9 cellular contexts compared by ENCODE assay signal in genomic region chr4:15703439-15703838, GRCh38. TPM values are rescaled to one million over a fixed set of nuclear protein-coding genes. Genes with fewer than 3 reads are reported as not detected.
DNase-seq lines count a peak whose midpoint lies in the region; ATAC-seq and TF ChIP-seq lines count a peak whose summit lies in the region.
"Had no signal": no experiment of that assay in that cellular context is flagged by ENCODE, and none has a peak within 500 bp of the region (broad histone marks: within the 10 kb centered on the region; RNA-seq: fewer than 3 reads in every experiment).

No MANE protein-coding gene starts in this region.

- ATAC-seq in memory B cell (ENCODE audit: low read depth) (no peak), left lung (no peak)

- H3K27ac Mint-ChIP-seq in activated T-cell treated with anti-CD3 and anti-CD28 coated beads, Interleukin-2, amount 50 U/mL, for 24 hours = no peak overlapping the region
- no peak overlapping the region for H3K27ac Mint-ChIP-seq in memory B cell

- peaks cover 11% of the 10 kb centered on the region for H3K4me1 Mint-ChIP-seq in activated T-cell treated with anti-CD3 and anti-CD28 coated beads, Interleukin-2, amount 50 U/mL, for 24 hours (ENCODE audit: low read depth)
- H3K4me1 Mint-ChIP-seq in memory B cell = peaks cover 15% of the 10 kb centered on the region

- TF ChIP-seq EP300 in transverse colon (IDR thresholded peaks at IDR 0.05; ENCODE audit: low read depth) = no peak

- H3K4me1 ChIP-seq in transverse colon (peaks cover 0 to 12% (median 7%) of the 10 kb centered on the region in 4 donors), left lung (peaks cover 4 to 24% of the 10 kb centered on the region in 2 donors)

- in situ Hi-C loops in transverse colon (cut with MboI; ENCODE audit: low pct_ligation_motif_present in 1 of 4, low pct_unique_long_range_greater_than_20kb in 1 of 4, low sequenced_read_pairs in 3 of 4) = no loop called here

- no peaks in the 10 kb centered on the region for H3K36me3 ChIP-seq in transverse colon
- no peaks in the 10 kb centered on the region for H3K36me3 ChIP-seq in left lung

- peak overlapping the region; percentile 39 to 65 (median 58) for H3K27ac ChIP-seq in transverse colon
- peak overlapping the region in 1 of 2 donors; percentile 87 for H3K27ac ChIP-seq in left lung

- H3K36me3 Mint-ChIP-seq in activated T-cell treated with anti-CD3 and anti-CD28 coated beads, Interleukin-2, amount 50 U/mL, for 24 hours (ENCODE audit: low read depth) = no peaks in the 10 kb centered on the region
- no peaks in the 10 kb centered on the region for H3K36me3 Mint-ChIP-seq in memory B cell

- H3K9me3 ChIP-seq in transverse colon (no peaks in the 10 kb centered on the region), left lung (no peaks in the 10 kb centered on the region)

- TF ChIP-seq CTCF in cardiac fibroblast (IDR thresholded peaks at IDR 0.05; ENCODE audit: low read depth, low read length) (no peak), transverse colon (IDR thresholded peaks at IDR 0.05) (no peak), left lung (IDR thresholded peaks at IDR 0.05) (no peak)

- no peaks in the 10 kb centered on the region for H3K27me3 ChIP-seq in transverse colon
- H3K27me3 ChIP-seq in left lung = peaks cover 0 to 9% of the 10 kb centered on the region in 2 donors

- intact Hi-C loops in transverse colon (cut with DNase I; ENCODE audit: low total_unique reads) (no loop called here), left lung (cut with DNase I) (no loop called here)

- DNase-seq in activated T-cell treated with anti-CD3 and anti-CD28 coated beads, Interleukin-2, amount 50 U/mL, for 24 hours = no peak
- DNase-seq in activated T-cell treated with anti-CD3 and anti-CD28 coated beads, Interleukin-2, amount 50 U/mL, for 48 hours = no peak
- no peak for DNase-seq in cardiac fibroblast (ENCODE audit: low read depth in 2 of 2)
- DNase-seq in memory B cell (ENCODE audit: low spot score in 2 of 2) = no peak
- no peak for DNase-seq in transverse colon
- no peak for DNase-seq in hippocampal formation (lab: John Stamatoyannopoulos, UW)
- DNase-seq in NK-92 (lab: John Stamatoyannopoulos, UW; ENCODE audit: unreplicated experiment) = no peak
- DNase-seq in left lung = no peak

- no peak for TF ChIP-seq POLR2A in transverse colon (IDR thresholded peaks at IDR 0.05)

- H3K27me3 Mint-ChIP-seq in activated T-cell treated with anti-CD3 and anti-CD28 coated beads, Interleukin-2, amount 50 U/mL, for 24 hours = peaks cover 28% of the 10 kb centered on the region
- H3K27me3 Mint-ChIP-seq in memory B cell = peaks cover 21% of the 10 kb centered on the region

- H3K9me3 Mint-ChIP-seq in activated T-cell treated with anti-CD3 and anti-CD28 coated beads, Interleukin-2, amount 50 U/mL, for 24 hours = no peaks in the 10 kb centered on the region
- peaks cover 9% of the 10 kb centered on the region for H3K9me3 Mint-ChIP-seq in memory B cell

- peak overlapping the region; percentile 50 to 57 for H3K4me3 ChIP-seq in cardiac fibroblast (replicated peaks in 1 of 2; ENCODE audit: low read depth in 2 of 2, low read length in 2 of 2)
- peak overlapping the region in 3 of 4 donors; percentile 26 to 51 (median 40) for H3K4me3 ChIP-seq in transverse colon
- H3K4me3 ChIP-seq in left lung = peak overlapping the region in 1 of 2 donors; percentile 44

- peak overlapping the region; percentile 79 for H3K4me3 Mint-ChIP-seq in activated T-cell treated with anti-CD3 and anti-CD28 coated beads, Interleukin-2, amount 50 U/mL, for 24 hours
- H3K4me3 Mint-ChIP-seq in memory B cell = peak overlapping the region; percentile 89

- 87% methylated on average over 5 to 11 of the region's 11 CpGs for WGBS in transverse colon (ENCODE audit: low coverage in 1 of 2), 2 donors

RNA-seq across cellular contexts. Expression of gene BST1, which starts 0.6 kb away (rescaled TPM):
- 10 to 100 TPM in 1 of 4 donors, 1 to 10 TPM in 1, not detected in 2; 4.3 to 19.4 TPM for total RNA-seq in transverse colon
- total RNA-seq in left lung = 10 to 100 TPM in 1 of 2 donors, 1 to 10 TPM in 1; 9.0 to 20.8 TPM
- total RNA-seq: SK-MEL-5 had no signal

RNA-seq across cellular contexts. Expression of gene FAM200B, which starts 21.8 kb away (rescaled TPM):
- total RNA-seq in transverse colon = 10 to 100 TPM in 3 of 4 donors, 1 to 10 TPM in 1; 6.4 to 46.6 (median 28.0) TPM
- total RNA-seq in left lung = 10 to 100 TPM; 25.8 to 27.6 TPM

RNA-seq across cellular contexts. Expression of gene FBXL5, which starts 48.3 kb away (rescaled TPM):
- total RNA-seq in transverse colon (100 to 1,000 TPM in 2 of 4 donors, 10 to 100 TPM in 2; 31.8 to 141 (median 77.5) TPM), left lung (100 to 1,000 TPM in 1 of 2 donors, 10 to 100 TPM in 1; 95.3 to 121 TPM)
